In the genomic region with DNA sequence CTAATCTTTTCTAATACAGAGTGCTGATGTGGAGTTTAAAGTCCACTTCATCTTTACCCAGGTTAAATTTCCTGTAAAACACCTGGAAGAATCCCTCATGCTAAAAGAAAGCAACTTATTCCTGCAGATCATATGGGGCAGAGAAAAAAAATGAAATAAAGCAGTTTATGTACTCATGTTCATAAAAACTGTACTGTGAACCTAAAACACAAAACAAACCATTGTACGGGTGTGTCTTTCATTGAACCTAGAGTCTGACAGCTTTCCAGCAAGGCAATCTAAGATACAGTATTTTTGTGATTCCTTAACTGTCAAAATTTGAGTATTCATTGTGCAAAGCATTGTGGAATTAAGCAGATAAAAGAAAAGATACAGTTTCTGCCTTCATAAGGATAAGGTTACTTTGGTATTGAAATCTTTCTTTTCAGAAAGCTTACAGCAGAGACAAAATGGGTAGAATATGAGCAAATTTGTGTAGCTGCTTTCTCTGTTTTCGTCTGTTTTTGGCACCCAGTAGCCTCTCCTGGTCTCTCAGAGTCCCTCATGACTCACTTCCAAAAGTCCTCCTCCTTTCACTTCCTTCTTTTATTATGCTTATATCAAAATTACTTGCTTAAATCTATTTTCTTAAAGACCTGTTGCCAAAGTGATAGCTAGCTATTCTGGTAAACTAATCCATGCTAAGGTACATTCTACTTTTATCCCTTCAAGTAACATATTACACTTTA, we compare ENCODE assay signal across 13 cellular contexts. TPM values are rescaled to one million over a fixed set of nuclear protein-coding genes. Genes with fewer than 3 reads are reported as not detected.
DNase-seq lines count a peak whose midpoint lies in the region; ATAC-seq and TF ChIP-seq lines count a peak whose summit lies in the region.
"Had no signal": no experiment of that assay in that cellular context is flagged by ENCODE, and none has a peak within 500 bp of the region (broad histone marks: within the 10 kb centered on the region; RNA-seq: fewer than 3 reads in every experiment).

No MANE protein-coding gene starts in this region.

- CTCF ChIA-PET in activated B cell treated with CpG ODN at 0.5 μM for 24 hours (lab: Charles Lee): interaction anchor here (0.7 kb wide), 1 partner anchor 218 kb away, joined by 3 read pairs; no protein-coding TSS in a partner anchor
- CTCF ChIA-PET in naive thymus-derived CD4-positive, alpha-beta T cell (lab: Charles Lee): interaction anchor here (1.3 kb wide), 1 partner anchor 21 kb away, joined by 3 read pairs; no protein-coding TSS in a partner anchor

- no peaks in the 10 kb centered on the region for H3K9me3 Mint-ChIP-seq in activated B cell treated with CpG ODN at 0.5 μM for 24 hours
- H3K9me3 Mint-ChIP-seq in stimulated activated memory B cell treated with anti-CD40 and anti-IgM and Interleukin-4, amounts not matched to agents 10 μg/mL and 1 μg/mL and 100 μg/mL, for 72 hours: no peaks in the 10 kb centered on the region
- no peaks in the 10 kb centered on the region for H3K9me3 Mint-ChIP-seq in naive thymus-derived CD4-positive, alpha-beta T cell
- H3K9me3 Mint-ChIP-seq: activated naive CD4-positive, alpha-beta T cell treated with anti-CD3 and anti-CD28 coated beads, Interleukin-2, amount 50 U/mL, for 24 hours had no signal

- POLR2A ChIA-PET in activated B cell treated with CpG ODN at 0.5 μM for 24 hours (lab: Charles Lee): interaction anchor here (1.2 to 6.2 kb wide), 2 partner anchors 23 to 28 kb away, joined by 5 to 50 read pairs; partner anchors contain the start of gene GLS
- POLR2A ChIA-PET in naive thymus-derived CD4-positive, alpha-beta T cell (lab: Charles Lee): interaction anchor here (1.1 kb wide), 1 partner anchor 9 kb away, joined by 4 read pairs; no protein-coding TSS in a partner anchor

- H3K36me3 ChIP-seq in naive thymus-derived CD4-positive, alpha-beta T cell (ENCODE audit: control insufficient read depth in 2 of 3, insufficient read depth in 3 of 3, low read length in 3 of 3): no peaks in the 10 kb centered on the region
- H3K36me3 ChIP-seq in gastroesophageal sphincter: no peaks in the 10 kb centered on the region
- H3K36me3 ChIP-seq: spleen had no signal

- intact Hi-C loops in activated B cell treated with CpG ODN at 0.5 μM for 24 hours (cut with micrococcal nuclease): loop anchor here (1.0 kb wide), 1 partner anchor 26 kb away; the partner anchor contains the start of gene GLS
- intact Hi-C loops in naive thymus-derived CD4-positive, alpha-beta T cell (cut with micrococcal nuclease): loop anchor here in 1 of 2 donors (5.0 kb wide), 1 partner anchor 93 kb away; no protein-coding TSS in a partner anchor

- no peak overlapping the region for H3K4me3 Mint-ChIP-seq in activated B cell treated with CpG ODN at 0.5 μM for 24 hours
- H3K4me3 Mint-ChIP-seq in stimulated activated memory B cell treated with anti-CD40 and anti-IgM and Interleukin-4, amounts not matched to agents 10 μg/mL and 1 μg/mL and 100 μg/mL, for 72 hours: no peak overlapping the region
- H3K4me3 Mint-ChIP-seq in naive thymus-derived CD4-positive, alpha-beta T cell: no peak overlapping the region
- H3K4me3 Mint-ChIP-seq: activated CD4-positive, alpha-beta T cell treated with anti-CD3 and anti-CD28 coated beads for 36 hours; activated naive CD4-positive, alpha-beta T cell treated with anti-CD3 and anti-CD28 coated beads, Interleukin-2, amount 50 U/mL, for 24 hours had no signal

- H3K9me3 ChIP-seq in naive thymus-derived CD4-positive, alpha-beta T cell (ENCODE audit: control insufficient read depth in 2 of 3, low read length in 3 of 3): no peaks in the 10 kb centered on the region
- H3K9me3 ChIP-seq in gastroesophageal sphincter: no peaks in the 10 kb centered on the region
- H3K9me3 ChIP-seq: spleen had no signal

- no peak overlapping the region for H3K4me3 ChIP-seq in naive thymus-derived CD4-positive, alpha-beta T cell (ENCODE audit: low read length)
- no peak overlapping the region for H3K4me3 ChIP-seq in gastroesophageal sphincter
- H3K4me3 ChIP-seq: spleen had no signal

- no peak overlapping the region for H3K27ac ChIP-seq in naive thymus-derived CD4-positive, alpha-beta T cell (ENCODE audit: low read depth, low read length)
- no peak overlapping the region for H3K27ac ChIP-seq in gastroesophageal sphincter
- H3K27ac ChIP-seq: spleen had no signal

- H3K4me1 Mint-ChIP-seq in activated B cell treated with CpG ODN at 0.5 μM for 24 hours: peaks cover 19% of the 10 kb centered on the region
- H3K4me1 Mint-ChIP-seq in stimulated activated memory B cell treated with anti-CD40 and anti-IgM and Interleukin-4, amounts not matched to agents 10 μg/mL and 1 μg/mL and 100 μg/mL, for 72 hours: peaks cover 14% of the 10 kb centered on the region
- no peaks in the 10 kb centered on the region for H3K4me1 Mint-ChIP-seq in naive thymus-derived CD4-positive, alpha-beta T cell

- TF ChIP-seq POLR2A in gastroesophageal sphincter (IDR thresholded peaks at IDR 0.05): no peak

- no peaks in the 10 kb centered on the region for H3K27me3 ChIP-seq in naive thymus-derived CD4-positive, alpha-beta T cell (ENCODE audit: control insufficient read depth in 2 of 2, insufficient read depth in 2 of 2, low read length in 2 of 2)
- H3K27me3 ChIP-seq in gastroesophageal sphincter: no peaks in the 10 kb centered on the region
- H3K27me3 ChIP-seq: spleen had no signal

- WGBS in gastroesophageal sphincter (ENCODE audit: low coverage in 1 of 2), 2 donors: 25 to 54% methylated on average over 2 of the region's 2 CpGs

- H3K36me3 Mint-ChIP-seq in activated B cell treated with CpG ODN at 0.5 μM for 24 hours (ENCODE audit: low read depth): peaks cover 3% of the 10 kb centered on the region
- H3K36me3 Mint-ChIP-seq in stimulated activated memory B cell treated with anti-CD40 and anti-IgM and Interleukin-4, amounts not matched to agents 10 μg/mL and 1 μg/mL and 100 μg/mL, for 72 hours: no peaks in the 10 kb centered on the region
- peaks cover 0 to 4% (median 0%) of the 10 kb centered on the region in 5 donors for H3K36me3 Mint-ChIP-seq in naive thymus-derived CD4-positive, alpha-beta T cell

- H3K4me1 ChIP-seq in naive thymus-derived CD4-positive, alpha-beta T cell (ENCODE audit: control insufficient read depth in 2 of 2, insufficient read depth in 2 of 2, low read length in 2 of 2): no peaks in the 10 kb centered on the region
- H3K4me1 ChIP-seq in gastroesophageal sphincter: peaks cover 0 to 14% (median 5%) of the 10 kb centered on the region in 3 donors

- no peak for TF ChIP-seq EP300 in gastroesophageal sphincter (IDR thresholded peaks at IDR 0.05)

- H3K27me3 Mint-ChIP-seq in activated B cell treated with CpG ODN at 0.5 μM for 24 hours: no peaks in the 10 kb centered on the region
- no peaks in the 10 kb centered on the region for H3K27me3 Mint-ChIP-seq in stimulated activated memory B cell treated with anti-CD40 and anti-IgM and Interleukin-4, amounts not matched to agents 10 μg/mL and 1 μg/mL and 100 μg/mL, for 72 hours
- H3K27me3 Mint-ChIP-seq in naive thymus-derived CD4-positive, alpha-beta T cell: no peaks in the 10 kb centered on the region
- H3K27me3 Mint-ChIP-seq: activated CD4-positive, alpha-beta T cell treated with anti-CD3 and anti-CD28 coated beads for 36 hours; activated naive CD4-positive, alpha-beta T cell treated with anti-CD3 and anti-CD28 coated beads, Interleukin-2, amount 50 U/mL, for 24 hours had no signal

- TF ChIP-seq CTCF in activated B cell treated with CpG ODN at 0.5 μM for 24 hours (IDR thresholded peaks at IDR 0.05): no peak
- no peak for TF ChIP-seq CTCF in gastroesophageal sphincter (IDR thresholded peaks at IDR 0.05)

- peak overlapping the region; percentile 9 for H3K27ac Mint-ChIP-seq in activated B cell treated with CpG ODN at 0.5 μM for 24 hours
- H3K27ac Mint-ChIP-seq in stimulated activated memory B cell treated with anti-CD40 and anti-IgM and Interleukin-4, amounts not matched to agents 10 μg/mL and 1 μg/mL and 100 μg/mL, for 72 hours: no peak overlapping the region
- H3K27ac Mint-ChIP-seq in naive thymus-derived CD4-positive, alpha-beta T cell: no peak overlapping the region
- H3K27ac Mint-ChIP-seq: activated CD4-positive, alpha-beta T cell treated with anti-CD3 and anti-CD28 coated beads for 36 hours; activated naive CD4-positive, alpha-beta T cell treated with anti-CD3 and anti-CD28 coated beads, Interleukin-2, amount 50 U/mL, for 24 hours had no signal

- ATAC-seq in HG03039 (IDR thresholded peaks at IDR 0.05; ENCODE audit: unreplicated experiment) (peak; percentile 57), activated B cell treated with CpG ODN at 0.5 μM for 24 hours (ENCODE audit: low read depth) (peak; percentile 60), gastroesophageal sphincter (no peak)
- peak; percentile 57 for ATAC-seq in stimulated activated memory B cell treated with anti-CD40 and anti-IgM and Interleukin-4, amounts not matched to agents 10 μg/mL and 1 μg/mL and 100 μg/mL, for 72 hours
- ATAC-seq in naive thymus-derived CD4-positive, alpha-beta T cell: no peak
- ATAC-seq: activated CD4-positive, alpha-beta T cell treated with anti-CD3 and anti-CD28 coated beads for 36 hours had no signal

- peak; percentile 63 for DNase-seq in SIG-M5 treated with dmso at 0.1 percent for 504 hours (lab: John Stamatoyannopoulos, UW; ENCODE audit: unreplicated experiment)
- no peak for DNase-seq in SIG-M5 (lab: John Stamatoyannopoulos, UW)
- no peak for DNase-seq in activated B cell treated with CpG ODN at 0.5 μM for 24 hours
- DNase-seq in naive thymus-derived CD4-positive, alpha-beta T cell: no peak
- no peak for DNase-seq in nucleus accumbens (lab: John Stamatoyannopoulos, UW)
- DNase-seq: 8988T; activated CD4-positive, alpha-beta T cell treated with anti-CD3 and anti-CD28 coated beads for 36 hours; NCI-H1048; spleen had no signal

RNA-seq across cellular contexts. Expression of gene GLS, which starts 26.8 kb away (rescaled TPM):
- 212 and 255 TPM in 2 replicates for total RNA-seq in activated B cell treated with CpG ODN at 0.5 μM for 24 hours
- 100 to 1,000 TPM; 167 to 234 (median 202) TPM for total RNA-seq in naive thymus-derived CD4-positive, alpha-beta T cell
- polyA plus RNA-seq in naive thymus-derived CD4-positive, alpha-beta T cell: 10 to 100 TPM; 34.6 to 47.9 TPM
- 100 to 1,000 TPM in 3 of 4 donors, 10 to 100 TPM in 1; 85.4 to 219 (median 117) TPM for total RNA-seq in gastroesophageal sphincter

Comparison
In these comparisons a context has a peak if more than half of its experiments do, and no peak if none do; other contexts are left out.
1. ATAC-seq: peak in HG03039 (single experiment), activated B cell treated with CpG ODN at 0.5 μM for 24 hours (single experiment) and stimulated activated memory B cell treated with anti-CD40 and anti-IgM and Interleukin-4, amounts not matched to agents 10 μg/mL and 1 μg/mL and 100 μg/mL, for 72 hours (single experiment); none in naive thymus-derived CD4-positive, alpha-beta T cell (single experiment) and gastroesophageal sphincter (single experiment).